ENCODE assay signal across 21 cellular contexts in the genomic region with DNA sequence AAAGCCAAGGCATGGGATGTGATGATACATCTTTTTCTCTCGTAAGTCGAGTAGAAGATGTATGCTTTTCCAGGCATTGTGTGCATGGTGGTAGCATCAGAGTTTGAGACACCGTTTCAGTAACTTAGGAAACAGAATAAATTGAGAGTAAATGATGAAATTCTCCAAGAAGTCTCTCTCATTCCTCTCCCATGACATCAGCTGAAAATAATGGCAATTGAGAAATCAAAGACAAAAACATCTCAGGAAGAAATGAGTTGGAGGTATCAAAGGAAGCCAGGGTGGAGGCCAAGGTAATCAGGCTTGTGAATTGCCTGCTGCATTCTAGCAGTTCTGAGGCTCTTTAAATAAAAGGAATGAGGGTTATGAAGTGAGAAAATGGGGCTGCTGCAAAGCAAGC. TPM values are rescaled to one million over a fixed set of nuclear protein-coding genes. Genes with fewer than 3 reads are reported as not detected.
DNase-seq lines count a peak whose midpoint lies in the region; ATAC-seq and TF ChIP-seq lines count a peak whose summit lies in the region.
"Had no signal": no experiment of that assay in that cellular context is flagged by ENCODE, and none has a peak within 500 bp of the region (broad histone marks: within the 10 kb centered on the region; RNA-seq: fewer than 3 reads in every experiment).

No MANE protein-coding gene starts in this region.

- CTCF ChIA-PET in activated naive CD4-positive, alpha-beta T cell treated with anti-CD3 and anti-CD28 coated beads, Interleukin-2, amount 10 ng/mL, durations not matched to agents 7 days and 5 days (lab: Charles Lee) = no interaction called here

- no peaks in the 10 kb centered on the region for H3K27me3 ChIP-seq in adipocyte (replicated peaks; ENCODE audit: control insufficient read depth, insufficient read depth, low read length)
- H3K27me3 ChIP-seq: neutrophil, right atrium auricular region, stomach had no signal

- ATAC-seq in HG02970 (IDR thresholded peaks at IDR 0.05; ENCODE audit: low FRiP score, unreplicated experiment) = no peak

- in situ Hi-C loops in Caki2 (cut with HindIII; ENCODE audit: low pct_unique_long_range_greater_than_20kb, low sequenced_read_pairs) = no loop called here

- H3K9ac ChIP-seq in adipocyte (ENCODE audit: low read length) = no peak overlapping the region

- H3K4me3 ChIP-seq in adipocyte (ENCODE audit: low read length) (no peak overlapping the region), fibroblast of the aortic adventitia (ENCODE audit: low read depth, low read length) (no peak overlapping the region)
- H3K4me3 ChIP-seq: right atrium auricular region, stomach had no signal

- H3K4me1 ChIP-seq in adipocyte (ENCODE audit: control insufficient read depth, insufficient read depth, low read length) = peaks cover 18% of the 10 kb centered on the region
- H3K4me1 ChIP-seq: stomach had no signal

- peak overlapping the region; percentile 24 for H3K27ac Mint-ChIP-seq in osteocyte (ENCODE audit: unreplicated experiment)
- no peak overlapping the region for H3K27ac Mint-ChIP-seq in activated naive CD4-positive, alpha-beta T cell treated with anti-CD3 and anti-CD28 coated beads, Interleukin-2, amount 10 ng/mL, durations not matched to agents 7 days and 5 days
- H3K27ac Mint-ChIP-seq: dendritic cell treated with granulocyte-macrophage colony-stimulating factor and Interleukin-4, amounts not matched to agents 40 ng/mL and 50 ng/mL, for 4 days had no signal

- no peaks in the 10 kb centered on the region for H3K27me3 Mint-ChIP-seq in osteocyte (ENCODE audit: unreplicated experiment)
- peaks cover 4% of the 10 kb centered on the region for H3K27me3 Mint-ChIP-seq in activated naive CD4-positive, alpha-beta T cell treated with anti-CD3 and anti-CD28 coated beads, Interleukin-2, amount 10 ng/mL, durations not matched to agents 7 days and 5 days
- H3K27me3 Mint-ChIP-seq: dendritic cell treated with granulocyte-macrophage colony-stimulating factor and Interleukin-4, amounts not matched to agents 40 ng/mL and 50 ng/mL, for 4 days had no signal

- H3K36me3 ChIP-seq in adipocyte (ENCODE audit: control insufficient read depth, insufficient read depth, low read length, severe bottlenecking) = no peaks in the 10 kb centered on the region
- H3K36me3 ChIP-seq: neutrophil, right atrium auricular region, stomach had no signal

- no peaks in the 10 kb centered on the region for H3K9me3 ChIP-seq in adipocyte (ENCODE audit: control insufficient read depth, low read length)
- H3K9me3 ChIP-seq: neutrophil, right atrium auricular region, stomach had no signal

- peak; percentile 6 for DNase-seq in Caki2 (ENCODE audit: low read depth)
- peak; percentile 88 for DNase-seq in adipocyte (ENCODE audit: low read depth)
- DNase-seq in fibroblast of the aortic adventitia (ENCODE audit: low read depth) = peak; percentile 65
- no peak for DNase-seq in osteocyte (ENCODE audit: extremely low spot score, unreplicated experiment)
- DNase-seq in activated naive CD4-positive, alpha-beta T cell treated with anti-CD3 and anti-CD28 coated beads, Interleukin-2, amount 10 ng/mL, durations not matched to agents 7 days and 5 days = no peak
- DNase-seq in midbrain (lab: John Stamatoyannopoulos, UW) = no peak
- DNase-seq in T1000 (lab: John Stamatoyannopoulos, UW) = no peak
- DNase-seq: activated gamma-delta T cell treated with Interleukin-2 at 50 U/mL for 16 hours; anterior cingulate cortex; kidney; MM.1S; NCI-H2029 treated with DMSO at 0.1 percent for 48 hours; NCI-H510A treated with DMSO at 0.1 percent for 48 hours; SIG-M5; stimulated activated CD4-positive, alpha-beta T cell treated with anti-CD3 and anti-CD28 coated beads, Interleukin-2, amount 100 ng/mL, for 24 hours; stomach had no signal

- peaks cover 20% of the 10 kb centered on the region for H3K4me1 Mint-ChIP-seq in osteocyte (ENCODE audit: unreplicated experiment)
- H3K4me1 Mint-ChIP-seq in activated naive CD4-positive, alpha-beta T cell treated with anti-CD3 and anti-CD28 coated beads, Interleukin-2, amount 10 ng/mL, durations not matched to agents 7 days and 5 days = no peaks in the 10 kb centered on the region

- no peaks in the 10 kb centered on the region for H3K36me3 Mint-ChIP-seq in osteocyte (ENCODE audit: unreplicated experiment)
- no peaks in the 10 kb centered on the region for H3K36me3 Mint-ChIP-seq in activated naive CD4-positive, alpha-beta T cell treated with anti-CD3 and anti-CD28 coated beads, Interleukin-2, amount 10 ng/mL, durations not matched to agents 7 days and 5 days

- no peaks in the 10 kb centered on the region for H3K9me3 Mint-ChIP-seq in osteocyte (ENCODE audit: unreplicated experiment)
- H3K9me3 Mint-ChIP-seq in activated naive CD4-positive, alpha-beta T cell treated with anti-CD3 and anti-CD28 coated beads, Interleukin-2, amount 10 ng/mL, durations not matched to agents 7 days and 5 days = no peaks in the 10 kb centered on the region
- H3K9me3 Mint-ChIP-seq: dendritic cell treated with granulocyte-macrophage colony-stimulating factor and Interleukin-4, amounts not matched to agents 40 ng/mL and 50 ng/mL, for 4 days had no signal

- no peak overlapping the region for H3K4me3 Mint-ChIP-seq in osteocyte (ENCODE audit: unreplicated experiment)
- no peak overlapping the region for H3K4me3 Mint-ChIP-seq in activated naive CD4-positive, alpha-beta T cell treated with anti-CD3 and anti-CD28 coated beads, Interleukin-2, amount 10 ng/mL, durations not matched to agents 7 days and 5 days
- H3K4me3 Mint-ChIP-seq: dendritic cell treated with granulocyte-macrophage colony-stimulating factor and Interleukin-4, amounts not matched to agents 40 ng/mL and 50 ng/mL, for 4 days had no signal

- TF ChIP-seq CTCF in fibroblast of the aortic adventitia (IDR thresholded peaks at IDR 0.05; ENCODE audit: insufficient read depth, low read length) (no peak), osteocyte (IDR thresholded peaks at IDR 0.05) (no peak)

RNA-seq across cellular contexts. Expression of a gene that starts 53.9 kb away (rescaled TPM):
- total RNA-seq in Caki2 (2014; rRNA removed; shearing (Covaris generic); ENCODE audit: low replicate concordance) = not detected in 2 replicates
- total RNA-seq in fibroblast of the aortic adventitia (ENCODE audit: low replicate concordance) (7.9 and 11.7 TPM in 2 replicates), osteocyte (13.1 and 14.4 TPM in 2 replicates)
- total RNA-seq: T-helper 2 cell treated with Interferon-gamma antibody and Interleukin-4, amounts not matched to agents 100 ng/mL and 5 ng/mL, for 36 hours had no signal

Comparison
In these comparisons a context has a peak if more than half of its experiments do, and no peak if none do; other contexts are left out.
1. DNase-seq: peak in Caki2 (single experiment), adipocyte (single experiment) and fibroblast of the aortic adventitia (single experiment); none in osteocyte (single experiment), activated naive CD4-positive, alpha-beta T cell treated with anti-CD3 and anti-CD28 coated beads, Interleukin-2, amount 10 ng/mL, durations not matched to agents 7 days and 5 days (single experiment), midbrain (single experiment) and T1000 (single experiment).